Comparison of ENCODE assay signal across 21 cellular contexts in genomic region chr5:141771031-141771430, GRCh38.
DNase-seq lines count a peak whose midpoint lies in the region; TF ChIP-seq lines count a peak whose summit lies in the region.
"Had no signal": no experiment of that assay in that cellular context is flagged by ENCODE, and none has a peak within 500 bp of the region (broad histone marks: within the 10 kb centered on the region; RNA-seq: fewer than 3 reads in every experiment).

No MANE protein-coding gene starts in this region.

- H3K9ac ChIP-seq in SK-N-SH, result no peak overlapping the region

- TF ChIP-seq RAD21 in SK-N-SH (IDR thresholded peaks at IDR 0.05; ENCODE audit: low read length), result no peak

- H3K27ac ChIP-seq in angular gyrus (ENCODE audit: low read depth, low read length) (peak overlapping the region; percentile 82), SK-N-SH (ENCODE audit: low read depth in 2 of 2, low read length in 1 of 2) (no peak overlapping the region)
- H3K27ac ChIP-seq: skin epidermis, upper lobe of left lung had no signal

- H3K27me3 ChIP-seq in SK-N-SH (ENCODE audit: insufficient read depth), result no peaks in the 10 kb centered on the region
- H3K27me3 ChIP-seq: BE2C, upper lobe of left lung had no signal

- DNase-seq in AG08396 (ENCODE audit: low spot score), result peak; percentile 34
- peak; percentile 17 for DNase-seq in HT1080 (ENCODE audit: low read depth)
- peak; percentile 63 for DNase-seq in iPS-NIHi11 (ENCODE audit: low spot score)
- no peak for DNase-seq in glomerular visceral epithelial cell (ENCODE audit: extremely low spot score)
- no peak for DNase-seq in activated naive CD4-positive, alpha-beta T cell treated with Interleukin-2 at 50 U/mL for 16 hours
- no peak for DNase-seq in SK-N-SH
- DNase-seq in nephron progenitor cell, result no peak
- DNase-seq: activated CD4-positive, alpha-beta T cell treated with anti-CD3 and anti-CD28 coated beads, Interleukin-2, amount 10 ng/mL, durations not matched to agents 7 days and 5 days; activated naive CD4-positive, alpha-beta T cell treated with anti-CD3 and anti-CD28 coated beads, Interleukin-2, amount 50 U/mL, for 16 hours; activated T-cell treated with anti-CD3 and anti-CD28 coated beads, Interleukin-2, amount 50 U/mL, for 48 hours; BE2C; central memory CD4-positive, alpha-beta T cell; kidney glomerular epithelial cell; mammary epithelial cell; NCI-H2107; NCI-H524 treated with DMSO at 0.1 percent for 48 hours; upper lobe of left lung had no signal

- 48% methylated on average over 3 of the region's 4 CpGs for WGBS in SK-N-SH (ENCODE audit: low lambda C conversion rate)

- peaks cover 42% of the 10 kb centered on the region for H3K4me1 Mint-ChIP-seq in nephron progenitor cell
- H3K4me1 Mint-ChIP-seq: activated CD4-positive, alpha-beta T cell treated with anti-CD3 and anti-CD28 coated beads, Interleukin-2, amount 10 ng/mL, durations not matched to agents 7 days and 5 days had no signal

- CTCF ChIA-PET in SK-N-SH (lab: Yijun Ruan, JAX), result interaction anchor here (1.1 to 1.4 kb wide), 2 partner anchors 43 to 190 kb away, joined by 4 to 6 read pairs; no protein-coding TSS in a partner anchor

- H3K79me2 ChIP-seq in SK-N-SH (ENCODE audit: insufficient read depth), result no peaks in the 10 kb centered on the region

- H3K4me1 ChIP-seq in SK-N-SH (ENCODE audit: control insufficient read depth in 1 of 2, insufficient read depth in 2 of 2, low read depth in 1 of 2, low read length in 1 of 2), result no peaks in the 10 kb centered on the region; a peak in 1 of 4 replicates
- H3K4me1 ChIP-seq: BE2C, HAP-1, upper lobe of left lung had no signal

- no peak overlapping the region for H3K4me3 Mint-ChIP-seq in nephron progenitor cell
- H3K4me3 Mint-ChIP-seq: activated CD4-positive, alpha-beta T cell treated with anti-CD3 and anti-CD28 coated beads, Interleukin-2, amount 10 ng/mL, durations not matched to agents 7 days and 5 days; T-helper 1 cell treated with Interleukin-12 subunit alpha and Interleukin-12 subunit beta and Interleukin-4 antibody, amounts not matched to agents 30 μg/mL and 1 μg/mL, for 36 hours had no signal

- POLR2A ChIA-PET in SK-N-SH (lab: Yijun Ruan, JAX), result no interaction called here

- peaks cover 22% of the 10 kb centered on the region for H3K27me3 Mint-ChIP-seq in nephron progenitor cell (ENCODE audit: low read depth, poor library complexity)
- H3K27me3 Mint-ChIP-seq: activated CD4-positive, alpha-beta T cell treated with anti-CD3 and anti-CD28 coated beads, Interleukin-2, amount 10 ng/mL, durations not matched to agents 7 days and 5 days had no signal

- no peak overlapping the region for H2AFZ ChIP-seq in SK-N-SH (ENCODE audit: low read depth)

- no peak overlapping the region for H3K27ac Mint-ChIP-seq in nephron progenitor cell
- H3K27ac Mint-ChIP-seq: activated CD4-positive, alpha-beta T cell treated with anti-CD3 and anti-CD28 coated beads, Interleukin-2, amount 10 ng/mL, durations not matched to agents 7 days and 5 days; T-helper 1 cell treated with Interleukin-12 subunit alpha and Interleukin-12 subunit beta and Interleukin-4 antibody, amounts not matched to agents 30 μg/mL and 1 μg/mL, for 36 hours had no signal

- no peaks in the 10 kb centered on the region for H3K36me3 ChIP-seq in SK-N-SH (replicated peaks in 1 of 2; ENCODE audit: control insufficient read depth in 1 of 2, insufficient read depth in 2 of 2, low read length in 1 of 2)
- H3K36me3 ChIP-seq: BE2C, HAP-1, upper lobe of left lung had no signal

- H3F3A ChIP-seq in SK-N-SH (replicated peaks; ENCODE audit: insufficient read depth), result no peaks in the 10 kb centered on the region

- no peak overlapping the region for H3K4me2 ChIP-seq in SK-N-SH

- H3K9me3 Mint-ChIP-seq in nephron progenitor cell, result no peaks in the 10 kb centered on the region
- H3K9me3 Mint-ChIP-seq: activated CD4-positive, alpha-beta T cell treated with anti-CD3 and anti-CD28 coated beads, Interleukin-2, amount 10 ng/mL, durations not matched to agents 7 days and 5 days; T-helper 1 cell treated with Interleukin-12 subunit alpha and Interleukin-12 subunit beta and Interleukin-4 antibody, amounts not matched to agents 30 μg/mL and 1 μg/mL, for 36 hours had no signal

- no peak for TF ChIP-seq EP300 in SK-N-SH (IDR thresholded peaks at IDR 0.05; ENCODE audit: borderline replicate concordance in 1 of 2, low read depth in 1 of 2, low read length in 1 of 2)

- no peak for TF ChIP-seq CTCF in SK-N-SH (IDR thresholded peaks at IDR 0.05)
- no peak for TF ChIP-seq CTCF in nephron progenitor cell (IDR thresholded peaks at IDR 0.05)

- H3K9me3 ChIP-seq in SK-N-SH, result no peaks in the 10 kb centered on the region
- H3K9me3 ChIP-seq: BE2C, HAP-1, upper lobe of left lung had no signal

- H4K20me1 ChIP-seq in SK-N-SH (ENCODE audit: insufficient read depth), result no peaks in the 10 kb centered on the region

- H3K4me3 ChIP-seq in SK-N-SH (ENCODE audit: low read depth in 2 of 2, low read length in 1 of 2), result no peak overlapping the region
- H3K4me3 ChIP-seq: HAP-1, skin epidermis, upper lobe of left lung had no signal

- no peaks in the 10 kb centered on the region for H3K9me2 ChIP-seq in SK-N-SH

- H3K36me3 Mint-ChIP-seq in nephron progenitor cell (ENCODE audit: low read depth), result no peaks in the 10 kb centered on the region

TF ChIP-seq in SK-N-SH, 30 proteins besides CTCF, POLR2A, EP300 and RAD21 (continues in another document):
- TF ChIP-seq TCF12 (IDR thresholded peaks at IDR 0.05), result no peak
- TF ChIP-seq, protein P1, sequence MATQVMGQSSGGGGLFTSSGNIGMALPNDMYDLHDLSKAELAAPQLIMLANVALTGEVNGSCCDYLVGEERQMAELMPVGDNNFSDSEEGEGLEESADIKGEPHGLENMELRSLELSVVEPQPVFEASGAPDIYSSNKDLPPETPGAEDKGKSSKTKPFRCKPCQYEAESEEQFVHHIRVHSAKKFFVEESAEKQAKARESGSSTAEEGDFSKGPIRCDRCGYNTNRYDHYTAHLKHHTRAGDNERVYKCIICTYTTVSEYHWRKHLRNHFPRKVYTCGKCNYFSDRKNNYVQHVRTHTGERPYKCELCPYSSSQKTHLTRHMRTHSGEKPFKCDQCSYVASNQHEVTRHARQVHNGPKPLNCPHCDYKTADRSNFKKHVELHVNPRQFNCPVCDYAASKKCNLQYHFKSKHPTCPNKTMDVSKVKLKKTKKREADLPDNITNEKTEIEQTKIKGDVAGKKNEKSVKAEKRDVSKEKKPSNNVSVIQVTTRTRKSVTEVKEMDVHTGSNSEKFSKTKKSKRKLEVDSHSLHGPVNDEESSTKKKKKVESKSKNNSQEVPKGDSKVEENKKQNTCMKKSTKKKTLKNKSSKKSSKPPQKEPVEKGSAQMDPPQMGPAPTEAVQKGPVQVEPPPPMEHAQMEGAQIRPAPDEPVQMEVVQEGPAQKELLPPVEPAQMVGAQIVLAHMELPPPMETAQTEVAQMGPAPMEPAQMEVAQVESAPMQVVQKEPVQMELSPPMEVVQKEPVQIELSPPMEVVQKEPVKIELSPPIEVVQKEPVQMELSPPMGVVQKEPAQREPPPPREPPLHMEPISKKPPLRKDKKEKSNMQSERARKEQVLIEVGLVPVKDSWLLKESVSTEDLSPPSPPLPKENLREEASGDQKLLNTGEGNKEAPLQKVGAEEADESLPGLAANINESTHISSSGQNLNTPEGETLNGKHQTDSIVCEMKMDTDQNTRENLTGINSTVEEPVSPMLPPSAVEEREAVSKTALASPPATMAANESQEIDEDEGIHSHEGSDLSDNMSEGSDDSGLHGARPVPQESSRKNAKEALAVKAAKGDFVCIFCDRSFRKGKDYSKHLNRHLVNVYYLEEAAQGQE (IDR thresholded peaks at IDR 0.05; ENCODE audit: low read depth, low read length), result no peak
- TF ChIP-seq MXI1 (IDR thresholded peaks at IDR 0.05; ENCODE audit: low read depth, low read length), result no peak
- TF ChIP-seq TAF1 (IDR thresholded peaks at IDR 0.05; ENCODE audit: borderline replicate concordance, low read depth, low read length), result no peak
- TF ChIP-seq FOSL2 (IDR thresholded peaks at IDR 0.05; ENCODE audit: borderline replicate concordance, low read depth), result no peak
- no peak for TF ChIP-seq RXRA (IDR thresholded peaks at IDR 0.05; ENCODE audit: borderline replicate concordance, low read depth)
- no peak for TF ChIP-seq MEF2A (IDR thresholded peaks at IDR 0.05; ENCODE audit: borderline replicate concordance, low read depth)
- TF ChIP-seq MAX (IDR thresholded peaks at IDR 0.05; ENCODE audit: low read depth), result no peak
- no peak for TF ChIP-seq ZBTB33 (IDR thresholded peaks at IDR 0.05; ENCODE audit: borderline replicate concordance, low read depth)
- no peak for TF ChIP-seq SIN3A (IDR thresholded peaks at IDR 0.05; ENCODE audit: borderline replicate concordance, low read depth, low read length)
- no peak for TF ChIP-seq GATA2 (CRISPR knock-in tag; IDR thresholded peaks at IDR 0.05)
- TF ChIP-seq YY1 (IDR thresholded peaks at IDR 0.05; ENCODE audit: low read depth), result no peak
- no peak for TF ChIP-seq NRF1 (IDR thresholded peaks at IDR 0.05; ENCODE audit: low read depth, low read length)
- no peak for TF ChIP-seq JUND (IDR thresholded peaks at IDR 0.05)
- TF ChIP-seq NFIC (IDR thresholded peaks at IDR 0.05; ENCODE audit: borderline replicate concordance), result no peak
- TF ChIP-seq RFX5 (IDR thresholded peaks at IDR 0.05; ENCODE audit: low read length), result no peak

Comparison
In these comparisons a context has a peak if more than half of its experiments do, and no peak if none do; other contexts are left out.
1. DNase-seq: peak in AG08396 (single experiment), HT1080 (single experiment) and iPS-NIHi11 (single experiment); none in glomerular visceral epithelial cell (single experiment), activated naive CD4-positive, alpha-beta T cell treated with Interleukin-2 at 50 U/mL for 16 hours (single experiment), SK-N-SH (single experiment) and nephron progenitor cell (single experiment).